In the genomic region with DNA sequence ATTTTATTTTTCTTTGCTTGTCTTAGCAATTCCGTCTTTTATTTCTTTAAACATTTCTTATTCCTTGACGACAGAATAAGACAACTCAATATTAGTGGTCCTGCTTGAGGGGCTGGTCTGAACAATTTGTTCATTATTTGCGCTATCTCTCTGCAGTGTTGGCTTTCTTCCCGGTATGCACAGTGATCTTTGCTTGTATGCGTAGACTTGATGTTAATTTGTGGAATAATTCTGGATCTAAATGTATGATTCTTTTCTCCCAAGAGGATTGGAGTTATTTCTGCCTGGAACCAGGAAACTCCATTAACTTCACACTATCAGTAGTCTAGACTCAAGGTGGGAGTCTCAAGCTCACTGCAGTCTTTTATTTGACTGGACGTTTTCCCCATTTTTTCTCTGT, we compare ENCODE assay signal across 19 cellular contexts.
"Had no signal": no experiment of that assay in that cellular context is flagged by ENCODE, and none has a peak within 500 bp of the region (broad histone marks: within the 10 kb centered on the region; RNA-seq: fewer than 3 reads in every experiment).

No MANE protein-coding gene starts in this region.

- H3K4me3 ChIP-seq: colonic mucosa, esophagus squamous epithelium, gastrocnemius medialis, mucosa of descending colon, ovary, smooth muscle cell, suprapubic skin, thyroid gland had no signal

- H3K4me1 Mint-ChIP-seq: neural crest cell had no signal

- H3K27ac Mint-ChIP-seq: progenitor cell of endocrine pancreas, type B pancreatic cell had no signal

- H3K4me3 Mint-ChIP-seq: naive thymus-derived CD8-positive, alpha-beta T cell; neural crest cell; type B pancreatic cell had no signal

- H3K9me3 ChIP-seq: colonic mucosa, esophagus squamous epithelium, gastrocnemius medialis, mucosa of descending colon, ovary, suprapubic skin, thyroid gland had no signal

- H3K27me3 ChIP-seq: colonic mucosa, esophagus squamous epithelium, gastrocnemius medialis, ovary, suprapubic skin, thyroid gland had no signal

- H3K27me3 Mint-ChIP-seq: naive thymus-derived CD8-positive, alpha-beta T cell; progenitor cell of endocrine pancreas; type B pancreatic cell had no signal

- H3K27ac ChIP-seq: colonic mucosa, esophagus squamous epithelium, gastrocnemius medialis, ovary, suprapubic skin, thyroid gland had no signal

- H3K4me2 ChIP-seq: smooth muscle cell had no signal

- H3K36me3 ChIP-seq: colonic mucosa, gastrocnemius medialis, ovary had no signal

- DNase-seq: colonic mucosa; dermis blood vessel endothelial cell; esophagus squamous epithelium; gastrocnemius medialis; glutamatergic neuron; islet precursor cell; mammary epithelial cell; mucosa of descending colon; naive thymus-derived CD8-positive, alpha-beta T cell; ovary; right cardiac atrium; stimulated activated CD4-positive, alpha-beta T cell treated with anti-CD3 and anti-CD28 coated beads, Interleukin-2, amount 100 ng/mL, for 48 hours; stimulated activated naive CD8-positive, alpha-beta T cell treated with anti-CD3 and anti-CD28 coated beads, Interleukin-15, Interleukin-2, amounts not matched to agents 100 U/mL and 50 U/mL, for 24 hours; thyroid gland had no signal

- H3K4me1 ChIP-seq: colonic mucosa, esophagus squamous epithelium, gastrocnemius medialis, suprapubic skin, thyroid gland had no signal
